Comparison of ENCODE assay signal across 1 cellular context in the genomic region with DNA sequence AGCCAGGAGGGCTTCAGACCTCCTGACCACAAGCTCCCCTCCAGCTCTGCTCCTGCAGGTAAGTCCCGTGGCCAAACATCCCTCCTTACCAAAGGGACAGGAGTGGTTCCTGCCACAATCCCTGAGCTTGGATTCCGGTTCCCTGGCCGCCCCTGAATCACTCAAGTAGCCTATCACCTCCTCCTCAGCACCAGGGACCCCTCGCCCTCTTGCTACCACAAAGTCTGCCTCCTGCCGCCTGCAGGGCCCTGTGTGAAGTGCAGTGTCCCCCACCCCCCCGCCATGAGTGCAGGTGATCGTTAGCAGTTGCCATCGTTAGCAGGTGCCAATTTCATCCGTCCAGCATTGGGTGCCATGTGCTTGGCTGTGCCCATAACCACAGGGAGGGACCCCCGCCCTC.
TF ChIP-seq lines count a peak whose summit lies in the region.

No MANE protein-coding gene starts in this region.

TF ChIP-seq in WTC11, 78 proteins besides CTCF, POLR2A, EP300 and RAD21 (continued from another document):
- TF ChIP-seq PRDM15 (CRISPR knock-in tag; IDR thresholded peaks at IDR 0.05): no peak
- no peak for TF ChIP-seq TEAD1 (CRISPR knock-in tag; IDR thresholded peaks at IDR 0.05)
- no peak for TF ChIP-seq ESRRA (CRISPR knock-in tag; IDR thresholded peaks at IDR 0.05; ENCODE audit: borderline replicate concordance)
- TF ChIP-seq FOXK1 (CRISPR knock-in tag; IDR thresholded peaks at IDR 0.05): no peak
- TF ChIP-seq CREB1 (CRISPR knock-in tag; IDR thresholded peaks at IDR 0.05): no peak
- no peak for TF ChIP-seq ZNF263 (CRISPR knock-in tag; IDR thresholded peaks at IDR 0.05; ENCODE audit: low read depth)
- TF ChIP-seq FOXP1 (CRISPR knock-in tag; IDR thresholded peaks at IDR 0.05; ENCODE audit: borderline replicate concordance): no peak
- no peak for TF ChIP-seq JAZF1 (CRISPR knock-in tag; IDR thresholded peaks at IDR 0.05)
- no peak for TF ChIP-seq RELA (CRISPR knock-in tag; IDR thresholded peaks at IDR 0.05; ENCODE audit: borderline replicate concordance)
- TF ChIP-seq, protein P1, sequence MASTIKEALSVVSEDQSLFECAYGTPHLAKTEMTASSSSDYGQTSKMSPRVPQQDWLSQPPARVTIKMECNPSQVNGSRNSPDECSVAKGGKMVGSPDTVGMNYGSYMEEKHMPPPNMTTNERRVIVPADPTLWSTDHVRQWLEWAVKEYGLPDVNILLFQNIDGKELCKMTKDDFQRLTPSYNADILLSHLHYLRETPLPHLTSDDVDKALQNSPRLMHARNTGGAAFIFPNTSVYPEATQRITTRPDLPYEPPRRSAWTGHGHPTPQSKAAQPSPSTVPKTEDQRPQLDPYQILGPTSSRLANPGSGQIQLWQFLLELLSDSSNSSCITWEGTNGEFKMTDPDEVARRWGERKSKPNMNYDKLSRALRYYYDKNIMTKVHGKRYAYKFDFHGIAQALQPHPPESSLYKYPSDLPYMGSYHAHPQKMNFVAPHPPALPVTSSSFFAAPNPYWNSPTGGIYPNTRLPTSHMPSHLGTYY (CRISPR knock-in tag; IDR thresholded peaks at IDR 0.05): no peak
TF ChIP-seq in WTC11: peak in this region for 0.
